ENCODE assay signal across 9 cellular contexts in the genomic region with DNA sequence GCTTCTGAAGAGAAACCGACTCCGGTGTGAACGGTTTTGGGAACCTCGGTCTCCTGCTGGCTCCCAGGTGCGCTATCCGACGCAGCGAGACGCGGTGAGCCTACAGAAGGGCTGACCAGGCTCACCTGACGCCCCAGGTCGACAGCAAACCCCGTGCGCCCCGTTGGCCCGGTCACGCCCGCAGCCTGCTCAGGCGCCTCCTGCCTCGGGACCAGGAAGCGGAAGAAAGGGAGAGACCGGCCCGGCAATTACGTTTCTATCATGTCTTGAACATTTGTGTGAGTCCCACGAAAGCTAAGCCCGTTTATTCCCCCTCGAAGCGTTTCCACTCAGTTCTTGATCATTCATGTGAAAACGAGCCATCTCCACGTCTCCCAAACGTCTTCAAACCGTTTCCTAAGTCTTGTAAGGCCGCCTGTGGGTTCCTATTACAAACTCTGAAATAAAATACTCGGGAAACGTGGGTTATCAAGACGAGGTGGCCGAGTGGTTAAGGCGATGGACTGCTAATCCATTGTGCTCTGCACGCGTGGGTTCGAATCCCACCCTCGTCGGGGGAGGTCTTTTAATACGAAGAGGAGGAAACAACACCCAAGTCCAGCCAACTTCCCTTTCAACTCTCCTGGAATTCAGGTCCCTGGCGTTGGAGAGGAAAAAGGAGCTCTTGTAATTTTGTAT.
DNase-seq lines count a peak whose midpoint lies in the region; ATAC-seq and TF ChIP-seq lines count a peak whose summit lies in the region.
"Had no signal": no experiment of that assay in that cellular context is flagged by ENCODE, and none has a peak within 500 bp of the region (broad histone marks: within the 10 kb centered on the region; RNA-seq: fewer than 3 reads in every experiment).

No MANE protein-coding gene starts in this region.

- H3K36me3 Mint-ChIP-seq in activated B cell treated with CpG ODN at 0.5 μM for 24 hours (ENCODE audit: low read depth) (peaks cover 2% of the 10 kb centered on the region), natural killer cell (peaks cover 8% of the 10 kb centered on the region)

- TF ChIP-seq POLR2A in upper lobe of left lung (IDR thresholded peaks at IDR 0.05), result no peak

- no peak for TF ChIP-seq CTCF in activated B cell treated with CpG ODN at 0.5 μM for 24 hours (IDR thresholded peaks at IDR 0.05)
- TF ChIP-seq CTCF in natural killer cell (IDR thresholded peaks at IDR 0.05), result no peak
- no peak for TF ChIP-seq CTCF in upper lobe of left lung (IDR thresholded peaks at IDR 0.05)

- 1 to 2% methylated on average over 27 to 45 of the region's 45 CpGs for WGBS in upper lobe of left lung, 2 donors

- CTCF ChIA-PET in activated B cell treated with CpG ODN at 0.5 μM for 24 hours (lab: Charles Lee), result no interaction called here

- POLR2A ChIA-PET in activated B cell treated with CpG ODN at 0.5 μM for 24 hours (lab: Charles Lee), result no interaction called here

- peak overlapping the region; percentile 18 to 51 (median 38) for H3K4me3 ChIP-seq in upper lobe of left lung

- no peaks in the 10 kb centered on the region for H3K9me3 ChIP-seq in upper lobe of left lung

- no peak for TF ChIP-seq EP300 in upper lobe of left lung (IDR thresholded peaks at IDR 0.05)

- H3K9me3 Mint-ChIP-seq in activated B cell treated with CpG ODN at 0.5 μM for 24 hours, result peaks cover 5% of the 10 kb centered on the region
- peaks cover 0 to 2% of the 10 kb centered on the region in 2 donors for H3K9me3 Mint-ChIP-seq in natural killer cell

- peak overlapping the region; percentile 76 for H3K27ac ChIP-seq in epithelial cell of prostate
- no peak overlapping the region for H3K27ac ChIP-seq in upper lobe of left lung

- peaks cover 0 to 11% (median 3%) of the 10 kb centered on the region in 4 donors for H3K4me1 ChIP-seq in upper lobe of left lung

- peaks cover 13% of the 10 kb centered on the region for H3K4me1 Mint-ChIP-seq in activated B cell treated with CpG ODN at 0.5 μM for 24 hours
- H3K4me1 Mint-ChIP-seq in natural killer cell, result peaks cover 11 to 17% of the 10 kb centered on the region in 2 donors

- intact Hi-C loops in activated B cell treated with CpG ODN at 0.5 μM for 24 hours (cut with micrococcal nuclease) (no loop called here), natural killer cell (cut with micrococcal nuclease) (no loop called here)

- no peaks in the 10 kb centered on the region for H3K36me3 ChIP-seq in upper lobe of left lung

- peak overlapping the region; percentile 79 for H3K4me3 Mint-ChIP-seq in activated B cell treated with CpG ODN at 0.5 μM for 24 hours
- H3K4me3 Mint-ChIP-seq in natural killer cell, result peak overlapping the region; percentile 76

- H3K27me3 Mint-ChIP-seq in activated B cell treated with CpG ODN at 0.5 μM for 24 hours (peaks cover 49% of the 10 kb centered on the region), natural killer cell (ENCODE audit: low read depth in 2 of 2) (peaks cover 60 to 75% of the 10 kb centered on the region in 2 donors)

- H3K27ac Mint-ChIP-seq in activated B cell treated with CpG ODN at 0.5 μM for 24 hours (no peak overlapping the region), natural killer cell (no peak overlapping the region)

- peak; percentile 9 for DNase-seq in activated gamma-delta T cell treated with Interleukin-2 at 50 U/mL for 16 hours
- no peak for DNase-seq in activated gamma-delta T cell (lab: John Stamatoyannopoulos, UW)
- no peak for DNase-seq in activated B cell treated with CpG ODN at 0.5 μM for 24 hours
- no peak for DNase-seq in epithelial cell of prostate (ENCODE audit: low read depth, low spot score)
- no peak for DNase-seq in natural killer cell
- DNase-seq in upper lobe of left lung, result peak; percentile 63 to 86
- DNase-seq: DND-41 had no signal

- peaks cover 0 to 5% (median 0%) of the 10 kb centered on the region in 4 donors for H3K27me3 ChIP-seq in upper lobe of left lung

- ATAC-seq in activated B cell treated with CpG ODN at 0.5 μM for 24 hours (ENCODE audit: low read depth), result no peak
- ATAC-seq in natural killer cell, result peak in 1 of 3 donors; percentile 41
- ATAC-seq in upper lobe of left lung (ENCODE audit: low FRiP score in 2 of 2), result peak; percentile 56 to 61
- ATAC-seq in GM19324 (IDR thresholded peaks at IDR 0.05; ENCODE audit: low FRiP score, unreplicated experiment), result no peak
- ATAC-seq in HG03571 (IDR thresholded peaks at IDR 0.05; ENCODE audit: unreplicated experiment), result no peak

Comparison
In these comparisons a context has a peak if more than half of its experiments do, and no peak if none do; other contexts are left out.
1. DNase-seq: peak in activated gamma-delta T cell treated with Interleukin-2 at 50 U/mL for 16 hours (single experiment) and upper lobe of left lung (2 of 2); none in activated gamma-delta T cell (single experiment), activated B cell treated with CpG ODN at 0.5 μM for 24 hours (single experiment), epithelial cell of prostate (single experiment) and natural killer cell (single experiment).
2. ATAC-seq: peak in upper lobe of left lung (2 of 2); none in activated B cell treated with CpG ODN at 0.5 μM for 24 hours (single experiment), GM19324 (single experiment) and HG03571 (single experiment).